In the genomic region with DNA sequence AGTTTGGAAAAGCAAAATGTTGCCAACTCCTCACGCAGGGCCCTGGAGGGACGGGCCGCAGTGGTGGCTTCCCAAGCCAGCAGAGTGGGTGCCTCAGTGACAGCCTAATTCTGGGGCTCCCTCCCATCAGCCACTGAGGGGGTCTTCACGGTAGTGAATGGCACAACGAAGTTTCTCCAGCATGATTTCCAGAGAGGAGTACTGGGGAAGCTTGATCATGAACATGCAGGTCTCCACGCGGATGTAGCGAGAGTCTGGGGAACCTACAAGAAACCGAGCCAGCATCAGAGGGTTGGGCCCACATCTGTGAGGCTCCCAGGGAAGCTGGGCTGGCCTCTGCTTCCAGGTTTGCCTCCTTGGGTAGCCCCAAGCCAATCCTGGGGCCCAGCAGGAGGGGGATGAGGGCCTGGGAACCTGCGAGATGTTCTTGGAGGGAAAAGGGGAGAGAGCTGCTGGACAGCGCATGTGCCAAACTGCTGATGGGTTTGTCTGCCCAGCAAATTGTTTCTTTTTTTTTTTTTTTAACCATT, we compare ENCODE assay signal across 1 cellular context.
TF ChIP-seq lines count a peak whose summit lies in the region.

No MANE protein-coding gene starts in this region.

TF ChIP-seq in H1, 55 proteins besides CTCF, POLR2A, EP300 and RAD21:
- TF ChIP-seq E2F6 (IDR thresholded peaks at IDR 0.05) (peak; percentile 28; the same call in 1 of the 2 replicates), SIRT6 (IDR thresholded peaks at IDR 0.05; ENCODE audit: low read length) (no peak)
